15 cellular contexts compared by ENCODE assay signal in genomic region chr4:187544461-187545053, GRCh38.
DNase-seq lines count a peak whose midpoint lies in the region; ATAC-seq and TF ChIP-seq lines count a peak whose summit lies in the region.
"Had no signal": no experiment of that assay in that cellular context is flagged by ENCODE, and none has a peak within 500 bp of the region (broad histone marks: within the 10 kb centered on the region; RNA-seq: fewer than 3 reads in every experiment).

No MANE protein-coding gene starts in this region.

- no peaks in the 10 kb centered on the region for H3K79me2 ChIP-seq in mammary epithelial cell (ENCODE audit: insufficient read depth, low read length)
- H3K79me2 ChIP-seq in trophoblast cell (ENCODE audit: control insufficient read depth, insufficient read depth, low read length, poor library complexity): no peaks in the 10 kb centered on the region

- H3K4me3 ChIP-seq in mammary epithelial cell (replicated peaks in 1 of 3; ENCODE audit: insufficient read depth in 1 of 3, low read depth in 2 of 3, low read length in 3 of 3) (no peak overlapping the region), epithelial cell of esophagus (ENCODE audit: low read length) (no peak overlapping the region), trophoblast cell (ENCODE audit: low read depth, low read length) (no peak overlapping the region), gastrocnemius medialis (no peak overlapping the region)
- H3K4me3 ChIP-seq: BLaER1 had no signal

- H2AK5ac ChIP-seq in trophoblast cell (ENCODE audit: low read length): no peak overlapping the region

- H3K27me3 Mint-ChIP-seq in MCF 10A (ENCODE audit: insufficient read depth, unreplicated experiment): no peaks in the 10 kb centered on the region
- H3K27me3 Mint-ChIP-seq: CD8-positive, alpha-beta memory T cell had no signal

- CTCF ChIA-PET in mammary epithelial cell (lab: Charles Lee; ENCODE audit: low non-redundant PET): no interaction called here
- CTCF ChIA-PET in MCF 10A (lab: Yijun Ruan, JAX): interaction anchor here (0.6 kb wide), 2 partner anchors 11 to 28 kb away, joined by 3 to 4 read pairs; no protein-coding TSS in a partner anchor

- H3K27me3 ChIP-seq in mammary epithelial cell (ENCODE audit: insufficient read depth, low read length): no peaks in the 10 kb centered on the region
- no peaks in the 10 kb centered on the region for H3K27me3 ChIP-seq in trophoblast cell (ENCODE audit: insufficient read depth, low read length)
- H3K27me3 ChIP-seq in gastrocnemius medialis: no peaks in the 10 kb centered on the region
- H3K27me3 ChIP-seq: BLaER1 had no signal

- no peak overlapping the region for H2BK12ac ChIP-seq in trophoblast cell (ENCODE audit: low read length)

- no peak overlapping the region for H4K91ac ChIP-seq in trophoblast cell (ENCODE audit: low read depth, low read length)

- in situ Hi-C loops in mammary epithelial cell (cut with MboI; ENCODE audit: low sequenced_read_pairs in 2 of 2) (no loop called here), gastrocnemius medialis (cut with MboI; ENCODE audit: low sequenced_read_pairs in 4 of 4) (no loop called here)

- H3K4me2 ChIP-seq in mammary epithelial cell (ENCODE audit: insufficient read depth, low read depth, low read length) (peak overlapping the region; percentile 27), trophoblast cell (ENCODE audit: low read length) (peak overlapping the region; percentile 14)
- H3K4me2 ChIP-seq: BLaER1 had no signal

- H3K9ac ChIP-seq in mammary epithelial cell (ENCODE audit: insufficient read depth, low read length) (no peak overlapping the region), trophoblast cell (ENCODE audit: low read length) (no peak overlapping the region)
- H3K9ac ChIP-seq: BLaER1 had no signal

- ATAC-seq in gastrocnemius medialis: no peak
- ATAC-seq in GM19023 (IDR thresholded peaks at IDR 0.05; ENCODE audit: unreplicated experiment): no peak

- peaks cover 5% of the 10 kb centered on the region for H3K36me3 Mint-ChIP-seq in MCF 10A (ENCODE audit: insufficient read depth, unreplicated experiment)
- H3K36me3 Mint-ChIP-seq: CD8-positive, alpha-beta memory T cell had no signal

- POLR2A ChIA-PET in MCF 10A (lab: Yijun Ruan, JAX): no interaction called here

- 34% methylated on average over 4 of the region's 4 CpGs for whole genome bisulfite sequencing in mammary epithelial cell (ENCODE audit: low coverage, missing lambda C conversion rate)
- WGBS in trophoblast cell (ENCODE audit: extremely low coverage, insufficient coverage, insufficient read length): no CpG with 5 or more reads among the region's 4 CpGs

- H4K20me1 ChIP-seq in mammary epithelial cell (ENCODE audit: insufficient read depth, low read length): no peaks in the 10 kb centered on the region
- H4K20me1 ChIP-seq: BLaER1 had no signal

- H3K4me1 Mint-ChIP-seq in MCF 10A (ENCODE audit: insufficient read depth, unreplicated experiment): no peaks in the 10 kb centered on the region
- H3K4me1 Mint-ChIP-seq: CD8-positive, alpha-beta memory T cell had no signal

- H3K9me3 Mint-ChIP-seq in MCF 10A (ENCODE audit: unreplicated experiment): no peaks in the 10 kb centered on the region

- H4K8ac ChIP-seq in trophoblast cell (ENCODE audit: low read depth, low read length): no peak overlapping the region

- H2AFZ ChIP-seq in mammary epithelial cell (ENCODE audit: low read depth, low read length): peak overlapping the region; percentile 18
- no peak overlapping the region for H2AFZ ChIP-seq in trophoblast cell (ENCODE audit: insufficient read depth, low read length, poor library complexity)

- BruUV-seq in mammary epithelial cell (replicated peaks; lab: Mats Ljungman, UMichigan): no TSS peak
- BruUV-seq in MCF 10A (replicated peaks; lab: Mats Ljungman, UMichigan): no TSS peak

- dilution Hi-C loops in mammary epithelial cell (cut with HindIII; ENCODE audit: low sequenced_read_pairs): no loop called here

- no peak overlapping the region for H3K18ac ChIP-seq in trophoblast cell (ENCODE audit: low read length)

- H2BK5ac ChIP-seq in trophoblast cell (ENCODE audit: low read depth, low read length, poor library complexity): no peak overlapping the region

- intact Hi-C loops in mammary epithelial cell (cut with micrococcal nuclease) (loop anchor here (10.0 kb wide), 1 partner anchor 820 kb away; the partner anchor contains the start of gene FAT1), MCF 10A (cut with micrococcal nuclease) (no loop called here), gastrocnemius medialis (cut with DNase I; ENCODE audit: low total_unique reads) (no loop called here)

- H3K79me1 ChIP-seq in trophoblast cell (ENCODE audit: low read length): no peaks in the 10 kb centered on the region

- no peak overlapping the region for H4K12ac ChIP-seq in trophoblast cell (ENCODE audit: low read depth, low read length)

- DNase-seq in mammary epithelial cell (peak; percentile 1), MCF 10A (ENCODE audit: unreplicated experiment) (no peak), epithelial cell of esophagus (ENCODE audit: low read depth) (peak; percentile 27), trophoblast cell (peak; percentile 65 to 93), gastrocnemius medialis (no peak), foreskin melanocyte (no peak)
- DNase-seq: Caco-2; CD8-positive, alpha-beta memory T cell; DND-41; HCEC 1CT; HFFc6 had no signal

- no peaks in the 10 kb centered on the region for H3K36me3 ChIP-seq in mammary epithelial cell (ENCODE audit: insufficient read depth, low read length)
- no peaks in the 10 kb centered on the region for H3K36me3 ChIP-seq in trophoblast cell (ENCODE audit: control insufficient read depth in 1 of 2, insufficient read depth in 2 of 2, low read length in 2 of 2)
- no peaks in the 10 kb centered on the region for H3K36me3 ChIP-seq in gastrocnemius medialis
- H3K36me3 ChIP-seq: BLaER1 had no signal

- no peak for TF ChIP-seq POLR2A in gastrocnemius medialis (IDR thresholded peaks at IDR 0.05)

- H3K23ac ChIP-seq in trophoblast cell (ENCODE audit: low read length): no peak overlapping the region

- TF ChIP-seq CTCF in mammary epithelial cell (conservative IDR thresholded peaks at IDR 0.05 in 1 of 2, IDR thresholded peaks at IDR 0.05 in 1 of 2; ENCODE audit: extremely low read depth in 1 of 2, insufficient read depth in 1 of 2, low read depth in 1 of 2, low read length in 2 of 2) (no peak), MCF 10A (IDR thresholded peaks at IDR 0.05; ENCODE audit: unreplicated experiment) (no peak), epithelial cell of esophagus (IDR thresholded peaks at IDR 0.05; ENCODE audit: insufficient read depth, low read depth, low read length, missing control alignments) (no peak), gastrocnemius medialis (IDR thresholded peaks at IDR 0.05 in 4 of 5, conservative IDR thresholded peaks at IDR 0.05 in 1 of 5) (no peak)

- no peak overlapping the region for H3K4me3 Mint-ChIP-seq in MCF 10A (ENCODE audit: unreplicated experiment)
- H3K4me3 Mint-ChIP-seq: CD8-positive, alpha-beta memory T cell; HFFc6 had no signal

- H3K14ac ChIP-seq in trophoblast cell (ENCODE audit: low read length): no peak overlapping the region

- H3K27ac ChIP-seq in mammary epithelial cell (ENCODE audit: insufficient read depth, low read depth, low read length) (peak overlapping the region; percentile 7), trophoblast cell (ENCODE audit: low read depth, low read length) (no peak overlapping the region), gastrocnemius medialis (no peak overlapping the region)
- H3K27ac ChIP-seq: 22Rv1, BLaER1, HL-60 had no signal

- H3K9me3 ChIP-seq in mammary epithelial cell (replicated peaks; ENCODE audit: insufficient read depth, low read length) (no peaks in the 10 kb centered on the region), trophoblast cell (ENCODE audit: insufficient read depth, low read depth, low read length) (peaks cover 2% of the 10 kb centered on the region), gastrocnemius medialis (no peaks in the 10 kb centered on the region)
- H3K9me3 ChIP-seq: BLaER1, Caco-2 had no signal

- H3K27ac Mint-ChIP-seq in MCF 10A (ENCODE audit: low read depth, unreplicated experiment): no peak overlapping the region
- H3K27ac Mint-ChIP-seq: CD8-positive, alpha-beta memory T cell; HFFc6 had no signal

- H3K4ac ChIP-seq in trophoblast cell (ENCODE audit: low read depth, low read length): no peak overlapping the region

- H2BK120ac ChIP-seq in trophoblast cell (ENCODE audit: insufficient read depth, low read length, poor library complexity): no peak overlapping the region

- no peaks in the 10 kb centered on the region for H3K4me1 ChIP-seq in mammary epithelial cell (ENCODE audit: insufficient read depth, low read length)
- no peaks in the 10 kb centered on the region for H3K4me1 ChIP-seq in trophoblast cell (ENCODE audit: control insufficient read depth in 1 of 2, insufficient read depth in 2 of 2, low read length in 2 of 2)
- no peaks in the 10 kb centered on the region for H3K4me1 ChIP-seq in gastrocnemius medialis
- H3K4me1 ChIP-seq: BLaER1, Caco-2 had no signal

Comparison
In these comparisons a context has a peak if more than half of its experiments do, and no peak if none do; other contexts are left out.
1. DNase-seq: peak in mammary epithelial cell (single experiment), epithelial cell of esophagus (single experiment) and trophoblast cell (2 of 2); none in MCF 10A (single experiment), gastrocnemius medialis (0 of 2) and foreskin melanocyte (single experiment).